ENCODE assay signal across 1 cellular context in genomic region chr2:127581516-127582490, GRCh38.
TF ChIP-seq lines count a peak whose summit lies in the region.

No MANE protein-coding gene starts in this region.

TF ChIP-seq in HepG2, 621 proteins besides CTCF, POLR2A, EP300 and RAD21:
- TF ChIP-seq RORA (CRISPR knock-in tag; IDR thresholded peaks at IDR 0.05) (no peak), ZZZ3 (CRISPR knock-in tag; IDR thresholded peaks at IDR 0.05; ENCODE audit: borderline replicate concordance) (0 out of 2 replicates have a peak, but pooled peaks have one; percentile 26)
